ENCODE assay signal across 8 cellular contexts in the genomic region with DNA sequence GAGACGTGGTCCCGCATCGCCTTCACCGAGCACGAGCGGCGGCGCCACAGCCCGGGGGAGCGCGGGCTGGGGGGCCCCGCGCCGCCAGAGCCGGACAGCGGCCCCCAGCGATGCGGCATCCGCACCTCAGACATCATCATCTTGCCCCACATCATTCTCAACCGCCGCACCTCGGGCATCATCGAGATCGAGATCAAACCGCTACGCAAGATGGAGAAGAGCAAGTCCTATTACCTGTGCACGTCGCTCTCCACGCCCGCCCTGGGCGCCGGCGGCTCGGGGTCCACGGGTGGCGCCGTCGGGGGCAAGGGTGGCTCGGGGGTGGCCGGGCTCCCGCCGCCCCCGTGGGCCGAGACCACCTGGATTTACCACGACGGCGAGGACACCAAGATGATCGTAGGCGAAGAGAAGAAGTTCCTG. TPM values are rescaled to one million over a fixed set of nuclear protein-coding genes. Genes with fewer than 3 reads are reported as not detected.
DNase-seq lines count a peak whose midpoint lies in the region; ATAC-seq, FAIRE-seq and TF ChIP-seq lines count a peak whose summit lies in the region.

No MANE protein-coding gene starts in this region.

- peak overlapping the region; percentile 89 for H3K4me3 ChIP-seq in NT2/D1 (ENCODE audit: insufficient read length, low read depth)
- H3K4me3 ChIP-seq in kidney (ENCODE audit: low read length in 2 of 2) = peak overlapping the region; percentile 77 to 89

- H3K4me1 Mint-ChIP-seq in activated naive CD8-positive, alpha-beta T cell treated with anti-CD3 and anti-CD28 coated beads, Interleukin-2, amount 50 U/mL, for 24 hours = peaks cover 60% of the 10 kb centered on the region

- H3K9me3 Mint-ChIP-seq in activated naive CD8-positive, alpha-beta T cell treated with anti-CD3 and anti-CD28 coated beads, Interleukin-2, amount 50 U/mL, for 24 hours = no peaks in the 10 kb centered on the region

- peak overlapping the region; percentile 83 to 93 for H3K27ac ChIP-seq in kidney (ENCODE audit: low read depth in 2 of 2, low read length in 2 of 2)

- H3K36me3 ChIP-seq in NT2/D1 (ENCODE audit: insufficient read depth, insufficient read length, low read length) (no peaks in the 10 kb centered on the region), kidney (ENCODE audit: control insufficient read depth in 1 of 2, insufficient read depth in 2 of 2, low read length in 2 of 2) (no peaks in the 10 kb centered on the region)

- peaks cover 2% of the 10 kb centered on the region for H3K36me3 Mint-ChIP-seq in activated naive CD8-positive, alpha-beta T cell treated with anti-CD3 and anti-CD28 coated beads, Interleukin-2, amount 50 U/mL, for 24 hours (ENCODE audit: low read depth)

- no peaks in the 10 kb centered on the region for H3K9me3 ChIP-seq in NT2/D1 (ENCODE audit: insufficient read depth, low read length)
- H3K9me3 ChIP-seq in kidney (ENCODE audit: control insufficient read depth in 1 of 2, low read length in 2 of 2) = no peaks in the 10 kb centered on the region

- H3K27ac Mint-ChIP-seq in activated naive CD8-positive, alpha-beta T cell treated with anti-CD3 and anti-CD28 coated beads, Interleukin-2, amount 50 U/mL, for 24 hours = peak overlapping the region; percentile 87

- intact Hi-C loops in kidney (cut with DNase I) = loop anchor here (5.0 to 10.0 kb wide), 2 partner anchors 148 to 326 kb away; partner anchors contain the start of gene RPEL1

- DNase-seq in activated CD8-positive, alpha-beta memory T cell treated with anti-CD3 and anti-CD28 coated beads for 48 hours (ENCODE audit: low read depth in 2 of 3, low spot score in 2 of 3) = peak; percentile 4 to 27 (median 8)
- DNase-seq in activated CD8-positive, alpha-beta memory T cell treated with anti-CD3 and anti-CD28 coated beads for 24 hours = no peak
- DNase-seq in NT2/D1 (ENCODE audit: low read depth, low spot score) (no peak), kidney (no peak)
- no peak for DNase-seq in activated naive CD8-positive, alpha-beta T cell treated with anti-CD3 and anti-CD28 coated beads, Interleukin-2, amount 50 U/mL, for 24 hours
- peak; percentile 10 for DNase-seq in stimulated activated CD8-positive, alpha-beta memory T cell treated with anti-CD3 and anti-CD28 coated beads, Interleukin-12 subunit alpha, Interleukin-12 subunit beta, amount 100 ng/mL, for 4 hours (ENCODE audit: low read depth)
- DNase-seq in NK-92 treated with Interleukin-12 subunit alpha and Interleukin-12 subunit beta, amount 100 ng/mL, for 24 hours (lab: John Stamatoyannopoulos, UW) = no peak

- H3K27me3 Mint-ChIP-seq in activated naive CD8-positive, alpha-beta T cell treated with anti-CD3 and anti-CD28 coated beads, Interleukin-2, amount 50 U/mL, for 24 hours = peaks cover 16% of the 10 kb centered on the region

- peak overlapping the region; percentile 87 for H3K4me3 Mint-ChIP-seq in activated naive CD8-positive, alpha-beta T cell treated with anti-CD3 and anti-CD28 coated beads, Interleukin-2, amount 50 U/mL, for 24 hours

- peaks cover 7% of the 10 kb centered on the region for H3K4me1 ChIP-seq in NT2/D1 (ENCODE audit: insufficient read depth, insufficient read length)
- peaks cover 4 to 14% of the 10 kb centered on the region in 2 donors for H3K4me1 ChIP-seq in kidney (ENCODE audit: control insufficient read depth in 1 of 2, insufficient read depth in 1 of 2, low read depth in 1 of 2, low read length in 2 of 2)

- H3K27me3 ChIP-seq in NT2/D1 (ENCODE audit: insufficient read depth, insufficient read length) = peaks cover 6% of the 10 kb centered on the region

- no peak for ATAC-seq in activated naive CD8-positive, alpha-beta T cell treated with anti-CD3 and anti-CD28 coated beads, Interleukin-2, amount 50 U/mL, for 24 hours
- ATAC-seq in GM21515 (IDR thresholded peaks at IDR 0.05; ENCODE audit: unreplicated experiment) = no peak

- no peak for FAIRE-seq in kidney (lab: Jason Lieb, UNC)

- H3K9ac ChIP-seq in NT2/D1 (ENCODE audit: insufficient read length, low read depth) (peak overlapping the region; percentile 90), kidney (ENCODE audit: low read length in 2 of 2) (peak overlapping the region; percentile 72 to 78)

- TF ChIP-seq CTCF in kidney (IDR thresholded peaks at IDR 0.05; ENCODE audit: borderline replicate concordance, extremely low read depth, insufficient read depth) = no peak

RNA-seq across cellular contexts. Expression of gene CNNM2, which starts 0.7 kb away (rescaled TPM):
- 10.9 TPM for total RNA-seq in kidney
- polyA plus RNA-seq in kidney (ENCODE audit: insufficient read depth, low read depth, low replicate concordance) = 11.8 TPM

RNA-seq across cellular contexts. Expression of gene AS3MT, which starts 49.6 kb away (rescaled TPM):
- 2.0 TPM for total RNA-seq in kidney
- polyA plus RNA-seq in kidney (ENCODE audit: insufficient read depth, low read depth, low replicate concordance) = 36.7 TPM

Comparison
In these comparisons a context has a peak if more than half of its experiments do, and no peak if none do; other contexts are left out.
1. DNase-seq: peak in activated CD8-positive, alpha-beta memory T cell treated with anti-CD3 and anti-CD28 coated beads for 48 hours (3 of 3) and stimulated activated CD8-positive, alpha-beta memory T cell treated with anti-CD3 and anti-CD28 coated beads, Interleukin-12 subunit alpha, Interleukin-12 subunit beta, amount 100 ng/mL, for 4 hours (single experiment); none in activated CD8-positive, alpha-beta memory T cell treated with anti-CD3 and anti-CD28 coated beads for 24 hours (single experiment), NT2/D1 (single experiment), activated naive CD8-positive, alpha-beta T cell treated with anti-CD3 and anti-CD28 coated beads, Interleukin-2, amount 50 U/mL, for 24 hours (single experiment), kidney (single experiment) and NK-92 treated with Interleukin-12 subunit alpha and Interleukin-12 subunit beta, amount 100 ng/mL, for 24 hours (single experiment).